ENCODE assay signal across 15 cellular contexts in the genomic region with DNA sequence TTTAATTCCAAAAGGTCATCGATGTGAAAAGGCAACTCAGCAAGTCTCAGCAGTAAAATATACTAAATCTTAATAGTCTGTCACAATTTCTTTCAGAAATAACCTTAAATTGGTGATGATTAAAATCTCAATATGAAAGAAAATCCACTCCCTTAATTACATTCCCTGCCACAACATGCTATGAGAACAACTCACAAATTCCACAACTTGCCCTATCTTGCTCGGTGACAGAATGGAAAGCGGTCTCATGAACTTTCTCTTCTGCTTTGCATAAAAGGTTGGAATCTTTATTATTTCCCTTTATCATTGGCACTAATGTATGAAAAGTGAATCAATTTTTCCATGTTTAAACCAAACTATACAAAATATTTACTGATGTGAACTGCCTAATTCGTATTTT.
A peak's percentile ranks its signal among the peaks of the same experiment; 100 is the strongest.
DNase-seq lines count a peak whose midpoint lies in the region; ATAC-seq and TF ChIP-seq lines count a peak whose summit lies in the region.
"Had no signal": no experiment of that assay in that cellular context is flagged by ENCODE, and none has a peak within 500 bp of the region (broad histone marks: within the 10 kb centered on the region; RNA-seq: fewer than 3 reads in every experiment).

No MANE protein-coding gene starts in this region.

- no peaks in the 10 kb centered on the region for H3K9me3 ChIP-seq in gastroesophageal sphincter

- peak overlapping the region; percentile 37 for H3K27ac Mint-ChIP-seq in memory B cell
- H3K27ac Mint-ChIP-seq in natural killer cell, result no peak overlapping the region
- H3K27ac Mint-ChIP-seq in glutamatergic neuron (ENCODE audit: unreplicated experiment), result no peak overlapping the region
- H3K27ac Mint-ChIP-seq: B cell; CD4-positive, alpha-beta T cell; GM23338 had no signal

- 83 to 86% methylated on average over 4 of the region's 4 CpGs for WGBS in gastroesophageal sphincter (ENCODE audit: low coverage in 1 of 2), 2 donors

- H3K4me1 Mint-ChIP-seq in memory B cell, result no peaks in the 10 kb centered on the region
- H3K4me1 Mint-ChIP-seq in natural killer cell, result no peaks in the 10 kb centered on the region
- no peaks in the 10 kb centered on the region for H3K4me1 Mint-ChIP-seq in glutamatergic neuron (ENCODE audit: low read depth, unreplicated experiment)
- H3K4me1 Mint-ChIP-seq: B cell, GM23338 had no signal

- ATAC-seq in memory B cell (ENCODE audit: low read depth) (no peak), gastroesophageal sphincter (no peak), natural killer cell (no peak)
- ATAC-seq: GM23338, HepG2 had no signal

- H3K36me3 ChIP-seq in gastroesophageal sphincter, result no peaks in the 10 kb centered on the region

- H3K4me3 ChIP-seq in epithelial cell of esophagus (ENCODE audit: low read length), result peak overlapping the region; percentile 13
- no peak overlapping the region for H3K4me3 ChIP-seq in gastroesophageal sphincter
- H3K4me3 ChIP-seq: GM23338 had no signal

- no peak for TF ChIP-seq POLR2A in gastroesophageal sphincter (IDR thresholded peaks at IDR 0.05)

- no peaks in the 10 kb centered on the region for H3K4me1 ChIP-seq in gastroesophageal sphincter

- no peak overlapping the region for H3K27ac ChIP-seq in RWPE1
- no peak overlapping the region for H3K27ac ChIP-seq in gastroesophageal sphincter

- H3K4me3 Mint-ChIP-seq in memory B cell, result no peak overlapping the region
- H3K4me3 Mint-ChIP-seq in natural killer cell, result no peak overlapping the region
- no peak overlapping the region for H3K4me3 Mint-ChIP-seq in glutamatergic neuron (ENCODE audit: unreplicated experiment)
- H3K4me3 Mint-ChIP-seq: B cell; CD4-positive, alpha-beta T cell; GM23338 had no signal

- CTCF ChIA-PET in RWPE1 (lab: Yijun Ruan, JAX), result no interaction called here

- TF ChIP-seq CTCF in RWPE1 (conservative IDR thresholded peaks at IDR 0.05; ENCODE audit: low read depth) (no peak), epithelial cell of esophagus (IDR thresholded peaks at IDR 0.05; ENCODE audit: insufficient read depth, low read depth, low read length, missing control alignments) (no peak), gastroesophageal sphincter (IDR thresholded peaks at IDR 0.05) (no peak), natural killer cell (IDR thresholded peaks at IDR 0.05) (no peak), glutamatergic neuron (IDR thresholded peaks at IDR 0.05; ENCODE audit: partially characterized antibody, unreplicated experiment) (no peak)

- POLR2A ChIA-PET in RWPE1 (lab: Yijun Ruan, JAX; ENCODE audit: low non-redundant PET), result no interaction called here

- no peaks in the 10 kb centered on the region for H3K27me3 ChIP-seq in gastroesophageal sphincter

- H3K36me3 Mint-ChIP-seq in memory B cell (no peaks in the 10 kb centered on the region), natural killer cell (no peaks in the 10 kb centered on the region), glutamatergic neuron (ENCODE audit: unreplicated experiment) (no peaks in the 10 kb centered on the region)

- H3K27me3 Mint-ChIP-seq in memory B cell (no peaks in the 10 kb centered on the region), natural killer cell (ENCODE audit: low read depth in 2 of 2) (no peaks in the 10 kb centered on the region), glutamatergic neuron (ENCODE audit: unreplicated experiment) (no peaks in the 10 kb centered on the region)
- H3K27me3 Mint-ChIP-seq: B cell; CD4-positive, alpha-beta T cell had no signal

- intact Hi-C loops in natural killer cell (cut with micrococcal nuclease), result no loop called here

- no peak for TF ChIP-seq EP300 in gastroesophageal sphincter (IDR thresholded peaks at IDR 0.05)

- H3K9me3 Mint-ChIP-seq in memory B cell (no peaks in the 10 kb centered on the region), natural killer cell (peaks cover 0 to 7% of the 10 kb centered on the region in 2 donors), glutamatergic neuron (ENCODE audit: unreplicated experiment) (no peaks in the 10 kb centered on the region)
- H3K9me3 Mint-ChIP-seq: CD4-positive, alpha-beta T cell; GM23338 had no signal

- peak; percentile 60 for DNase-seq in RWPE1 (ENCODE audit: low spot score)
- peak; percentile 87 for DNase-seq in epithelial cell of esophagus (ENCODE audit: low read depth)
- no peak for DNase-seq in memory B cell (ENCODE audit: low spot score in 2 of 2)
- DNase-seq in natural killer cell, result no peak
- no peak for DNase-seq in glutamatergic neuron
- DNase-seq in amniotic stem cell (lab: John Stamatoyannopoulos, UW), result no peak
- DNase-seq: C1 segment of cervical spinal cord; Calu3; CD4-positive, alpha-beta T cell; DMS79; H7 had no signal

Comparison
In these comparisons a context has a peak if more than half of its experiments do, and no peak if none do; other contexts are left out.
1. DNase-seq: peak in RWPE1 (single experiment) and epithelial cell of esophagus (single experiment); none in memory B cell (0 of 2), natural killer cell (single experiment), glutamatergic neuron (single experiment) and amniotic stem cell (single experiment).